Comparison of ENCODE assay signal across 26 cellular contexts in the genomic region with DNA sequence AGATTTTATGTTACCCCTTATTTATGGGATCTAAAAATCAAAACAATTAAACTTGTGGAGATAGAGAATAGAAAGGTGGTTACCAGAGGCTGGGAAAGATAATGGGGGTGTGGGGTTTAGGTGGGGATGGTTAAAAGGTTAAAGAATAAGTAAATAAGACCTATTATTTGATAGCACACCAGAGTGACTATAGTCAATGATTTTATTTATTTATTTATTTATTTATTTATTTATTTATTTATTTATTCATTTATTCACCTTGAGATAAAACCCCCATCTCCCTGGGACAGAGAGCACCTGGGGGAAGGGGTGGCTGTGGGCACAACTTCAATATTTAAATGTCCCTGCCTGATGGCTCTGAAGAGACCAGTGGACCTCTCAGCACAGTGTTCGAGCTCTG.
"Had no signal": no experiment of that assay in that cellular context is flagged by ENCODE, and none has a peak within 500 bp of the region (broad histone marks: within the 10 kb centered on the region; RNA-seq: fewer than 3 reads in every experiment).

No MANE protein-coding gene starts in this region.

- FAIRE-seq: endometrium, islet of Langerhans, keratinocyte had no signal

- H3K36me3 ChIP-seq: colonic mucosa, esophagus squamous epithelium, gastrocnemius medialis, heart right ventricle, left lung, lower lobe of right lung had no signal

- H3K9me3 ChIP-seq: colonic mucosa, esophagus squamous epithelium, gastrocnemius medialis, heart right ventricle, lower lobe of right lung, mucosa of descending colon had no signal

- ATAC-seq: effector memory CD8-positive, alpha-beta T cell; esophagus mucosa; gastrocnemius medialis; heart right ventricle; left cardiac atrium; left lung; left ventricle myocardium superior; lower lobe of right lung; mucosa of descending colon had no signal

- H3K27me3 ChIP-seq: colonic mucosa, esophagus squamous epithelium, gastrocnemius medialis, heart right ventricle, left lung had no signal

- H3K27ac ChIP-seq: colonic mucosa, epithelial cell of prostate, esophagus squamous epithelium, gastrocnemius medialis, heart right ventricle, left lung, lower lobe of right lung had no signal

- DNase-seq: colonic mucosa; cortex of kidney; effector CD8-positive, alpha-beta T cell; effector memory CD8-positive, alpha-beta T cell; endodermal cell; erythroblast; esophagus squamous epithelium; foreskin fibroblast; foreskin melanocyte; gastrocnemius medialis; glutamatergic neuron; head of caudate nucleus; heart right ventricle; hippocampal formation; left cardiac atrium; left lung; left ventricle myocardium superior; lower lobe of right lung; mesenchymal stem cell; mucosa of descending colon; naive B cell had no signal

- H3K4me1 ChIP-seq: colonic mucosa, gastrocnemius medialis, heart right ventricle, left lung, lower lobe of right lung had no signal

- H3K4me3 ChIP-seq: colonic mucosa, esophagus squamous epithelium, gastrocnemius medialis, heart right ventricle, left lung, lower lobe of right lung, mucosa of descending colon had no signal
